1 cellular context compared by ENCODE assay signal in genomic region chr2:201233192-201234166, GRCh38.
TF ChIP-seq lines count a peak whose summit lies in the region.

No MANE protein-coding gene starts in this region.

TF ChIP-seq in HepG2, 621 proteins besides CTCF, POLR2A, EP300 and RAD21 (continued from another document and continues in another):
- TF ChIP-seq GATA4 (IDR thresholded peaks at IDR 0.05; ENCODE audit: borderline replicate concordance, low read depth) (0 out of 2 replicates have a peak, but pooled peaks have one; percentile 65), ATF2 (CRISPR knock-in tag; IDR thresholded peaks at IDR 0.05) (no peak), ZNF577 (CRISPR knock-in tag; IDR thresholded peaks at IDR 0.05; ENCODE audit: borderline replicate concordance, low read depth) (no peak), ZNF549 (CRISPR knock-in tag; IDR thresholded peaks at IDR 0.05) (no peak), NONO (IDR thresholded peaks at IDR 0.05) (no peak), NONO (CRISPR knock-in tag; conservative IDR thresholded peaks at IDR 0.05) (no peak), PAX8 (CRISPR knock-in tag; IDR thresholded peaks at IDR 0.05; ENCODE audit: borderline replicate concordance) (no peak), ZBTB44 (CRISPR knock-in tag; IDR thresholded peaks at IDR 0.05) (no peak; the same call in 1 of the 2 replicates), KLF6 (CRISPR knock-in tag; IDR thresholded peaks at IDR 0.05) (peak; percentile 28; the same call in 1 of the 2 replicates), IRF9 (CRISPR knock-in tag; IDR thresholded peaks at IDR 0.05; ENCODE audit: borderline replicate concordance) (no peak), ZNF414 (CRISPR knock-in tag; IDR thresholded peaks at IDR 0.05) (no peak), SP1 (IDR thresholded peaks at IDR 0.05) (no peak), SP1 (CRISPR knock-in tag; IDR thresholded peaks at IDR 0.05) (peak; percentile 88), ESRRA (CRISPR knock-in tag; IDR thresholded peaks at IDR 0.05; ENCODE audit: low read depth) (no peak), TOPORS (CRISPR knock-in tag; IDR thresholded peaks at IDR 0.05) (0 out of 2 replicates have a peak, but pooled peaks have one; percentile 5), ZNF784 (CRISPR knock-in tag; IDR thresholded peaks at IDR 0.05; ENCODE audit: borderline replicate concordance) (0 out of 2 replicates have a peak, but pooled peaks have one; percentile 26), AKNA (CRISPR knock-in tag; IDR thresholded peaks at IDR 0.05; ENCODE audit: borderline replicate concordance) (no peak), NFE2L2 (IDR thresholded peaks at IDR 0.05; ENCODE audit: low read length) (no peak), KLF9 (CRISPR knock-in tag; IDR thresholded peaks at IDR 0.05; ENCODE audit: low read depth) (no peak), THAP9 (CRISPR knock-in tag; IDR thresholded peaks at IDR 0.05; ENCODE audit: borderline replicate concordance) (no peak), MLXIP (CRISPR knock-in tag; IDR thresholded peaks at IDR 0.05; ENCODE audit: borderline replicate concordance) (no peak), FOXP4 (CRISPR knock-in tag; IDR thresholded peaks at IDR 0.05) (no peak; the same call in 1 of the 2 replicates), PLRG1 (conservative IDR thresholded peaks at IDR 0.05) (no peak), ZNF10 (CRISPR knock-in tag; IDR thresholded peaks at IDR 0.05; ENCODE audit: borderline replicate concordance, low read depth) (no peak), FIP1L1 (IDR thresholded peaks at IDR 0.05; ENCODE audit: borderline replicate concordance, insufficient read depth, low read depth, low read length) (no peak), ZSCAN5A (CRISPR knock-in tag; IDR thresholded peaks at IDR 0.05; ENCODE audit: borderline replicate concordance) (no peak), MAFK (conservative IDR thresholded peaks at IDR 0.05 in 1 of 2, IDR thresholded peaks at IDR 0.05 in 1 of 2; ENCODE audit: low read length in 2 of 2) (no peak), ZNF878 (CRISPR knock-in tag; IDR thresholded peaks at IDR 0.05) (no peak), ZFP90 (CRISPR knock-in tag; IDR thresholded peaks at IDR 0.05; ENCODE audit: borderline replicate concordance) (peak; percentile 18; the same call in 1 of the 2 replicates), DPF2 (CRISPR knock-in tag; IDR thresholded peaks at IDR 0.05; ENCODE audit: borderline replicate concordance, low read depth) (no peak; the same call in 1 of the 2 replicates), TAF1 (CRISPR knock-in tag; IDR thresholded peaks at IDR 0.05) (peak; percentile 80), ZBTB25 (CRISPR knock-in tag; IDR thresholded peaks at IDR 0.05) (no peak; the same call in 1 of the 2 replicates)
